In the genomic region with DNA sequence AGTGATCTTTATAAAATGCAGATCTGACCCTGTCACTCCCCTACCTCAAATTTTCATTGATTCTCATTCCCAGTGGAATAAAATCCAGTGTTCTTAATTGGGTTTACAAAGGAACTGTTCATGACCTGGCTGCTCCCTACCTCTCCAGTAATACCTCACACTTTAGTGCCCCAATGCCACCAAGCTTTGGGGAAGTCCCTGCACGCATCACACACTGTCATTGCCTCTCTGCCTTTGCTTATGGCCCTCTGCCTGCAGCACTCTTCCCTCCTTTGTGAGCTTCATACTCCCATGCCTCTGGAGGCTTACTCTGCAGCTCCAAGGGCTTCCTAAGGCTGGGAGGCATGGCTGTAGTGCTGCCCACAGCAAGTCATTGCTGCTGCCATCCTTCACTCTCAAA, we compare ENCODE assay signal across 23 cellular contexts. TPM values are rescaled to one million over a fixed set of nuclear protein-coding genes. Genes with fewer than 3 reads are reported as not detected.
DNase-seq lines count a peak whose midpoint lies in the region; ATAC-seq and TF ChIP-seq lines count a peak whose summit lies in the region.
"Had no signal": no experiment of that assay in that cellular context is flagged by ENCODE, and none has a peak within 500 bp of the region (broad histone marks: within the 10 kb centered on the region; RNA-seq: fewer than 3 reads in every experiment).

No MANE protein-coding gene starts in this region.

- no peaks in the 10 kb centered on the region for H3K27me3 ChIP-seq in lung (ENCODE audit: control insufficient read depth, insufficient read depth)

- intact Hi-C loops in activated CD8-positive, alpha-beta T cell treated with anti-CD3 and anti-CD28 coated beads for 36 hours (cut with micrococcal nuclease) = no loop called here

- peaks cover 12% of the 10 kb centered on the region for H3K27me3 Mint-ChIP-seq in activated CD8-positive, alpha-beta T cell treated with anti-CD3 and anti-CD28 coated beads for 36 hours
- H3K27me3 Mint-ChIP-seq in activated CD8-positive, alpha-beta T cell treated with anti-CD3 and anti-CD28 coated beads, Interleukin-2, amount 10 ng/mL, durations not matched to agents 7 days and 5 days (ENCODE audit: low read depth) = peaks cover 17% of the 10 kb centered on the region

- no peak for TF ChIP-seq CTCF in activated CD8-positive, alpha-beta T cell treated with anti-CD3 and anti-CD28 coated beads for 36 hours (IDR thresholded peaks at IDR 0.05)
- no peak for TF ChIP-seq CTCF in lung (IDR thresholded peaks at IDR 0.05; ENCODE audit: control extremely low read depth, extremely low read depth)

- 77 to 78% methylated on average over 1 of the region's 1 CpG for WGBS in lung, 2 donors

- POLR2A ChIA-PET in activated CD8-positive, alpha-beta T cell treated with anti-CD3 and anti-CD28 coated beads for 36 hours (lab: Charles Lee) = no interaction called here
- POLR2A ChIA-PET in activated CD8-positive, alpha-beta T cell treated with anti-CD3 and anti-CD28 coated beads, Interleukin-2, amount 10 ng/mL, durations not matched to agents 7 days and 5 days (lab: Charles Lee) = no interaction called here

- no peaks in the 10 kb centered on the region for H3K9me3 ChIP-seq in lung (ENCODE audit: control insufficient read depth in 2 of 2, insufficient read depth in 1 of 2, low read length in 1 of 2)

- DNase-seq in activated CD8-positive, alpha-beta T cell treated with anti-CD3 and anti-CD28 coated beads for 36 hours = peak; percentile 6
- no peak for DNase-seq in activated CD8-positive, alpha-beta T cell treated with anti-CD3 and anti-CD28 coated beads, Interleukin-2, amount 10 ng/mL, durations not matched to agents 7 days and 5 days
- peak; percentile 3 for DNase-seq in stimulated activated CD4-positive, alpha-beta T cell treated with anti-CD3 and anti-CD28 coated beads, Interleukin-1b, Interleukin-23, amount 100 ng/mL, for 48 hours
- DNase-seq in stimulated activated CD4-positive, alpha-beta T cell treated with anti-CD3 and anti-CD28 coated beads, Interleukin-2, amount 100 ng/mL, for 48 hours = no peak
- DNase-seq in lung (ENCODE audit: low spot score) = peak; percentile 5
- no peak for DNase-seq in activated CD8-positive, alpha-beta memory T cell treated with anti-CD3 and anti-CD28 coated beads for 24 hours
- DNase-seq: C1 segment of cervical spinal cord; Calu3; CD4-positive, alpha-beta memory T cell; COR-L47; DMS53; DMS79 treated with DMSO at 0.1 percent for 48 hours; GF-D8; H9 had no signal

- no peaks in the 10 kb centered on the region for H3K36me3 ChIP-seq in lung (ENCODE audit: control insufficient read depth in 2 of 2, insufficient read depth in 2 of 2, low read length in 2 of 2)

- ATAC-seq in activated CD8-positive, alpha-beta T cell treated with anti-CD3 and anti-CD28 coated beads for 36 hours = no peak
- ATAC-seq in activated CD8-positive, alpha-beta T cell treated with anti-CD3 and anti-CD28 coated beads, Interleukin-2, amount 10 ng/mL, durations not matched to agents 7 days and 5 days = no peak
- ATAC-seq in lung (ENCODE audit: insufficient read depth, low FRiP score) = no peak
- no peak for ATAC-seq in HG03565 (IDR thresholded peaks at IDR 0.05; ENCODE audit: unreplicated experiment)
- ATAC-seq: GM23338, HCT116 had no signal

- no peaks in the 10 kb centered on the region for H3K36me3 Mint-ChIP-seq in activated CD8-positive, alpha-beta T cell treated with anti-CD3 and anti-CD28 coated beads for 36 hours (ENCODE audit: low read depth)
- no peaks in the 10 kb centered on the region for H3K36me3 Mint-ChIP-seq in activated CD8-positive, alpha-beta T cell treated with anti-CD3 and anti-CD28 coated beads, Interleukin-2, amount 10 ng/mL, durations not matched to agents 7 days and 5 days (ENCODE audit: low read depth)
- H3K36me3 Mint-ChIP-seq: CD4-positive, alpha-beta memory T cell had no signal

- CTCF ChIA-PET in activated CD8-positive, alpha-beta T cell treated with anti-CD3 and anti-CD28 coated beads for 36 hours (lab: Charles Lee) = no interaction called here
- CTCF ChIA-PET in activated CD8-positive, alpha-beta T cell treated with anti-CD3 and anti-CD28 coated beads, Interleukin-2, amount 10 ng/mL, durations not matched to agents 7 days and 5 days (lab: Charles Lee) = no interaction called here

- H3K27ac Mint-ChIP-seq in activated CD8-positive, alpha-beta T cell treated with anti-CD3 and anti-CD28 coated beads for 36 hours = no peak overlapping the region
- no peak overlapping the region for H3K27ac Mint-ChIP-seq in activated CD8-positive, alpha-beta T cell treated with anti-CD3 and anti-CD28 coated beads, Interleukin-2, amount 10 ng/mL, durations not matched to agents 7 days and 5 days
- H3K27ac Mint-ChIP-seq: GM23338, H9 had no signal

- H3K27ac ChIP-seq in lung (ENCODE audit: low read depth in 1 of 2, low read length in 1 of 2) = no peak overlapping the region

- no peaks in the 10 kb centered on the region for H3K9me3 Mint-ChIP-seq in activated CD8-positive, alpha-beta T cell treated with anti-CD3 and anti-CD28 coated beads for 36 hours
- no peaks in the 10 kb centered on the region for H3K9me3 Mint-ChIP-seq in activated CD8-positive, alpha-beta T cell treated with anti-CD3 and anti-CD28 coated beads, Interleukin-2, amount 10 ng/mL, durations not matched to agents 7 days and 5 days (ENCODE audit: insufficient read depth)
- H3K9me3 Mint-ChIP-seq: CD4-positive, alpha-beta memory T cell; GM23338; H9 had no signal

- H3K4me3 ChIP-seq in lung = no peak overlapping the region
- H3K4me3 ChIP-seq: GM23338 had no signal

- H3K4me1 ChIP-seq in lung (ENCODE audit: control insufficient read depth in 2 of 2, insufficient read depth in 2 of 2, low read length in 2 of 2) = no peaks in the 10 kb centered on the region

- H3K4me3 Mint-ChIP-seq in activated CD8-positive, alpha-beta T cell treated with anti-CD3 and anti-CD28 coated beads for 36 hours = no peak overlapping the region
- no peak overlapping the region for H3K4me3 Mint-ChIP-seq in activated CD8-positive, alpha-beta T cell treated with anti-CD3 and anti-CD28 coated beads, Interleukin-2, amount 10 ng/mL, durations not matched to agents 7 days and 5 days
- H3K4me3 Mint-ChIP-seq: CD4-positive, alpha-beta memory T cell; GM23338; H9 had no signal

- no peaks in the 10 kb centered on the region for H3K4me1 Mint-ChIP-seq in activated CD8-positive, alpha-beta T cell treated with anti-CD3 and anti-CD28 coated beads for 36 hours (ENCODE audit: low read depth)
- H3K4me1 Mint-ChIP-seq in activated CD8-positive, alpha-beta T cell treated with anti-CD3 and anti-CD28 coated beads, Interleukin-2, amount 10 ng/mL, durations not matched to agents 7 days and 5 days (ENCODE audit: low read depth) = peaks cover 3% of the 10 kb centered on the region
- H3K4me1 Mint-ChIP-seq: CD4-positive, alpha-beta memory T cell had no signal

RNA-seq across cellular contexts. Expression of a gene that starts 57.4 kb away (rescaled TPM):
- not detected for total RNA-seq in activated CD8-positive, alpha-beta T cell treated with anti-CD3 and anti-CD28 coated beads for 36 hours
- not detected for total RNA-seq in activated CD8-positive, alpha-beta T cell treated with anti-CD3 and anti-CD28 coated beads, Interleukin-2, amount 10 ng/mL, durations not matched to agents 7 days and 5 days
- under 1 TPM in 1 of 2 donors, not detected in 1; 0.31 TPM for total RNA-seq in lung
- polyA plus RNA-seq in lung = under 1 TPM; 0.06 to 0.15 TPM
- total RNA-seq: A172; A673; Calu3; CD4-positive, alpha-beta memory T cell; Daoy; G401; GM23338; H4; H9 had no signal
- polyA plus RNA-seq: BJ; CD4-positive, alpha-beta memory T cell; GM23338 had no signal

RNA-seq across cellular contexts. Expression of a gene that starts 58.7 kb away (rescaled TPM):
- 100 to 1,000 TPM; 587 to 596 TPM for total RNA-seq in activated CD8-positive, alpha-beta T cell treated with anti-CD3 and anti-CD28 coated beads for 36 hours
- total RNA-seq in activated CD8-positive, alpha-beta T cell treated with anti-CD3 and anti-CD28 coated beads, Interleukin-2, amount 10 ng/mL, durations not matched to agents 7 days and 5 days = 100 to 1,000 TPM; 441 to 450 TPM
- 100 to 1,000 TPM in 1 of 2 donors, 10 to 100 TPM in 1; 73.3 to 138 TPM for total RNA-seq in lung
- polyA plus RNA-seq in lung = 100 to 1,000 TPM; 109 to 114 TPM

Comparison
In these comparisons a context has a peak if more than half of its experiments do, and no peak if none do; other contexts are left out.
1. DNase-seq: peak in activated CD8-positive, alpha-beta T cell treated with anti-CD3 and anti-CD28 coated beads for 36 hours (single experiment), stimulated activated CD4-positive, alpha-beta T cell treated with anti-CD3 and anti-CD28 coated beads, Interleukin-1b, Interleukin-23, amount 100 ng/mL, for 48 hours (single experiment) and lung (single experiment); none in activated CD8-positive, alpha-beta T cell treated with anti-CD3 and anti-CD28 coated beads, Interleukin-2, amount 10 ng/mL, durations not matched to agents 7 days and 5 days (single experiment), stimulated activated CD4-positive, alpha-beta T cell treated with anti-CD3 and anti-CD28 coated beads, Interleukin-2, amount 100 ng/mL, for 48 hours (0 of 2) and activated CD8-positive, alpha-beta memory T cell treated with anti-CD3 and anti-CD28 coated beads for 24 hours (single experiment).